18 cellular contexts compared by ENCODE assay signal in the genomic region with DNA sequence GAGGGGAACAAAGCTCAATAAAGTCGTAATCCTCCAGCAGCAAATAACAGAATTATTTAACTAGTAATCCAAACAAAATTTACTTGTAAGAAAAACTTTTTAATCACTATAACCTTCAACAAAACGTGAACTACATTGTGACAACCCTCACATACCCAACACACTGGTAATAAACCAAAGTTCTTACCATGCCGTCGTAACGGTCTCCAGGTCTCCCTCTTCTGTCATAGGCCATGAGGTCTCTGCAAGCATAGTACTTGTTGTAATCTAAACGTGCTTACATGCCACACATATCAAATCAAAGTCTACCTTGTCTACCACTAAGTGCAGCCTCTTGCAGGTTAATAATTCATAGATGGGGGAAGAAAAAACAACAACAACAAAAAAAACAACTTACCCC.
"Had no signal": no experiment of that assay in that cellular context is flagged by ENCODE, and none has a peak within 500 bp of the region (broad histone marks: within the 10 kb centered on the region; RNA-seq: fewer than 3 reads in every experiment).

No MANE protein-coding gene starts in this region.

- H3K27me3 Mint-ChIP-seq: memory B cell; naive thymus-derived CD8-positive, alpha-beta T cell; stimulated activated naive CD8-positive, alpha-beta T cell treated with anti-CD3 and anti-CD28 coated beads, Interleukin-15, amount 100 ng/mL, for 72 hours had no signal

- H3K9me3 Mint-ChIP-seq: memory B cell; naive thymus-derived CD8-positive, alpha-beta T cell; stimulated activated naive CD8-positive, alpha-beta T cell treated with anti-CD3 and anti-CD28 coated beads, Interleukin-15, amount 100 ng/mL, for 72 hours had no signal

- H3K27ac ChIP-seq: ascending aorta, right atrium auricular region, skin epidermis, thoracic aorta, upper lobe of right lung had no signal

- H3K4me3 ChIP-seq: ascending aorta, right atrium auricular region, skin epidermis, thoracic aorta, upper lobe of right lung had no signal

- H3K9me3 ChIP-seq: ascending aorta, right atrium auricular region, thoracic aorta, upper lobe of right lung had no signal

- H3K4me3 Mint-ChIP-seq: memory B cell; stimulated activated naive CD8-positive, alpha-beta T cell treated with anti-CD3 and anti-CD28 coated beads, Interleukin-15, amount 100 ng/mL, for 72 hours had no signal

- H3K27me3 ChIP-seq: ascending aorta, right atrium auricular region, upper lobe of right lung had no signal

- DNase-seq: activated CD4-positive, alpha-beta T cell treated with anti-CD3 and anti-CD28 coated beads, Interleukin-2, amount 50 U/mL, for 1 hour; activated effector memory CD4-positive, alpha-beta T cell treated with anti-CD3 and anti-CD28 coated beads, Interleukin-2, amount 50 U/mL, for 16 hours; activated T-cell treated with anti-CD3 and anti-CD28 coated beads, Interleukin-2, amount 50 U/mL, for 48 hours; head of caudate nucleus; kidney glomerular epithelial cell; left ventricle myocardium superior; naive thymus-derived CD8-positive, alpha-beta T cell; occipital lobe; stimulated activated CD4-positive, alpha-beta T cell treated with anti-CD3 and anti-CD28 coated beads, Interleukin-4, amount 100 ng/mL, for 24 hours; stimulated activated naive CD8-positive, alpha-beta T cell treated with anti-CD3 and anti-CD28 coated beads, Interleukin-15, amount 100 ng/mL, for 72 hours; SW 1271; upper lobe of right lung had no signal

- H3K27ac Mint-ChIP-seq: memory B cell had no signal

- ATAC-seq: activated CD4-positive, CD25-positive, alpha-beta regulatory T cell treated with anti-CD3 and anti-CD28 coated beads, Interleukin-2, amount 50 U/mL, for 24 hours; stimulated activated naive CD8-positive, alpha-beta T cell treated with anti-CD3 and anti-CD28 coated beads, Interleukin-15, amount 100 ng/mL, for 72 hours; upper lobe of right lung had no signal
